8 cellular contexts compared by ENCODE assay signal in genomic region chr9:127955294-127956015, GRCh38. TPM values are rescaled to one million over a fixed set of nuclear protein-coding genes. Genes with fewer than 3 reads are reported as not detected.
DNase-seq lines count a peak whose midpoint lies in the region; ATAC-seq and TF ChIP-seq lines count a peak whose summit lies in the region.

No MANE protein-coding gene starts in this region.

- intact Hi-C loops in left lung (cut with DNase I), result no loop called here

- H3K27ac Mint-ChIP-seq in T-helper 17 cell (peak overlapping the region; percentile 93), brain (peak overlapping the region; percentile 47 to 93 (median 89))

- peaks cover 0 to 12% (median 0%) of the 10 kb centered on the region in 5 experiments for H3K9me3 Mint-ChIP-seq in brain

- H3K27me3 Mint-ChIP-seq in T-helper 17 cell (no peaks in the 10 kb centered on the region), brain (no peaks in the 10 kb centered on the region)

- peaks cover 55% of the 10 kb centered on the region for H3K4me1 Mint-ChIP-seq in T-helper 17 cell
- H3K4me1 Mint-ChIP-seq in brain, result peaks cover 69% of the 10 kb centered on the region

- H3K27ac ChIP-seq in left lung, result peak overlapping the region; percentile 57 to 70

- TF ChIP-seq CTCF in brain (conservative IDR thresholded peaks at IDR 0.05) (no peak), left lung (IDR thresholded peaks at IDR 0.05) (peak in 1 of 2 donors; percentile 47)

- no peak overlapping the region for H3K4me3 ChIP-seq in left lung

- H3K27me3 ChIP-seq in left lung, result no peaks in the 10 kb centered on the region

- no peaks in the 10 kb centered on the region for H3K36me3 ChIP-seq in left lung

- H3K36me3 Mint-ChIP-seq in T-helper 17 cell (ENCODE audit: low read depth) (peaks cover 9% of the 10 kb centered on the region), brain (peaks cover 23% of the 10 kb centered on the region)

- in situ Hi-C loops in ACHN (cut with HindIII; ENCODE audit: low pct_ligation_motif_present, low pct_unique_long_range_greater_than_20kb, low sequenced_read_pairs), result no loop called here

- peak; percentile 52 for ATAC-seq in GM19395 (IDR thresholded peaks at IDR 0.05; ENCODE audit: unreplicated experiment)
- peak; percentile 95 for ATAC-seq in T-helper 17 cell
- ATAC-seq in left lung, result peak; percentile 95

- DNase-seq in ACHN (peak; percentile 70), NCI-H1105 (lab: John Stamatoyannopoulos, UW) (peak; percentile 80), T-helper 17 cell (peak; percentile 47 to 71 (median 59)), left lung (peak; percentile 85 to 88), UCSD-AML1 (lab: John Stamatoyannopoulos, UW; ENCODE audit: unreplicated experiment) (no peak)
- peak; percentile 57 to 83 (median 76) for DNase-seq in stimulated activated CD4-positive, alpha-beta T cell treated with anti-CD3 and anti-CD28 coated beads, TNF-alpha, amount 100 ng/mL, for 4 hours (ENCODE audit: low read depth in 3 of 3)

- H3K4me3 Mint-ChIP-seq in T-helper 17 cell (peak overlapping the region; percentile 89), brain (peak overlapping the region in 2 of 5 experiments; percentile 17 to 27)

- H3K9me3 ChIP-seq in T-helper 17 cell (ENCODE audit: control insufficient read depth, low read length, poor library complexity, severe bottlenecking) (no peaks in the 10 kb centered on the region), left lung (no peaks in the 10 kb centered on the region)

- peaks cover 23 to 27% of the 10 kb centered on the region in 2 donors for H3K4me1 ChIP-seq in left lung

RNA-seq across cellular contexts. Expression of gene DPM2, which starts 17.8 kb away (rescaled TPM):
- total RNA-seq in T-helper 17 cell, result 10 to 100 TPM; 23.3 to 26.2 TPM
- polyA plus RNA-seq in brain (ENCODE audit: insufficient read depth, low read depth, low replicate concordance), result 144 TPM
- 10 to 100 TPM; 38.6 to 47.6 TPM for total RNA-seq in left lung

RNA-seq across cellular contexts. Expression of gene PIP5KL1, which starts 24.9 kb away (rescaled TPM):
- 1 to 10 TPM; 2.1 to 2.3 TPM for total RNA-seq in T-helper 17 cell
- 2.4 TPM for polyA plus RNA-seq in brain (ENCODE audit: insufficient read depth, low read depth, low replicate concordance)
- 1 to 10 TPM; 3.8 to 6.7 TPM for total RNA-seq in left lung

RNA-seq across cellular contexts. Expression of gene EEIG1, which starts 25.3 kb away (rescaled TPM):
- total RNA-seq in T-helper 17 cell, result 100 to 1,000 TPM; 254 to 268 TPM
- 78.8 TPM for polyA plus RNA-seq in brain (ENCODE audit: insufficient read depth, low read depth, low replicate concordance)
- 10 to 100 TPM; 60.7 to 67.3 TPM for total RNA-seq in left lung

RNA-seq across cellular contexts. Expression of gene ST6GALNAC4, which starts 38.6 kb away (rescaled TPM):
- 10 to 100 TPM; 18.5 to 22.1 TPM for total RNA-seq in T-helper 17 cell
- 19.2 TPM for polyA plus RNA-seq in brain (ENCODE audit: insufficient read depth, low read depth, low replicate concordance)
- 10 to 100 TPM; 62.5 to 89.9 TPM for total RNA-seq in left lung

RNA-seq across cellular contexts. Expression of gene ST6GALNAC6, which starts 56.1 kb away (rescaled TPM):
- 100 to 1,000 TPM in 1 of 2 donors, 10 to 100 TPM in 1; 74.5 to 108 TPM for total RNA-seq in T-helper 17 cell
- 83.6 TPM for polyA plus RNA-seq in brain (ENCODE audit: insufficient read depth, low read depth, low replicate concordance)
- total RNA-seq in left lung, result 10 to 100 TPM; 43.5 to 57.0 TPM
